Comparison of ENCODE assay signal across 8 cellular contexts in the genomic region with DNA sequence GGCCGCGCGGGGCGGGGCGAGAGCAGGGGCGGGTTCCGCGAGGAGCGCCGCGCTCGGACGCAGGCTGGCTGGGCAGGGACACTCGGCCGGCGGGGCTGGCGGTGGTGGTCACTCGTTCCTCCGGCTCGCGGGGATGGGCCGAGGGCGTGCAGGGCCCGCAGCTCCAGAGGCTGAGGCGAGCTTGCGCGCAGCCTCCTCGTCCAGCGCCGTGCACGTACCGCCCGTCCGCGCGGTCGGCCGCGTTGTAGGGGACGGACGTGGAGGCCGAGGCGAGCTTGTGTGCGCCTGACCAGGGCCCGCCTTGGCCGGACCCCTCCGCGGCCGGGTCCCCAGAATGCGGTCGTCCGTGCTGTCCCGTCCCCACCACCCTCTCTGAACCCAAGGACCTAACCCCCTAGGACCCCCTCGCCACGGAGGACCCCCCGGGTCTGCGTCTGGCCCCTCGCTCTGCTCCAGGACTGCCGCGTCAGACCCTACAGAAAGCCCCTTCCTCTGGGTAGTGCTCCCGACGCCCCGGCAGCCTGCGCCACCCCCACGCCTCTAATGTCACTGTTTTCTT. TPM values are rescaled to one million over a fixed set of nuclear protein-coding genes. Genes with fewer than 3 reads are reported as not detected.
DNase-seq lines count a peak whose midpoint lies in the region; ATAC-seq, FAIRE-seq and TF ChIP-seq lines count a peak whose summit lies in the region.

No MANE protein-coding gene starts in this region.

- no peaks in the 10 kb centered on the region for H3K27me3 Mint-ChIP-seq in chondrocyte (ENCODE audit: low read depth)

- peak overlapping the region; percentile 31 for H3K4me3 Mint-ChIP-seq in chondrocyte (ENCODE audit: unreplicated experiment)

- H3K27ac ChIP-seq in ACC112 (ENCODE audit: low read depth, low read length) (no peak overlapping the region), mucosa of rectum (ENCODE audit: low read depth in 2 of 2, low read length in 2 of 2) (peak overlapping the region; percentile 58 to 77)

- no peaks in the 10 kb centered on the region for H3K36me3 Mint-ChIP-seq in chondrocyte (ENCODE audit: low read depth)

- no peak for TF ChIP-seq CTCF in chondrocyte (IDR thresholded peaks at IDR 0.05)

- H3K4me1 ChIP-seq in ACC112 (ENCODE audit: control insufficient read depth, insufficient read depth, low read length, unreplicated experiment) (peaks cover 7% of the 10 kb centered on the region), mucosa of rectum (ENCODE audit: control insufficient read depth in 2 of 2, insufficient read depth in 2 of 2, low read length in 2 of 2) (peaks cover 8 to 11% of the 10 kb centered on the region in 2 donors)

- H3K9me3 Mint-ChIP-seq in chondrocyte (ENCODE audit: low read depth): no peaks in the 10 kb centered on the region

- no peaks in the 10 kb centered on the region for H3K9me3 ChIP-seq in mucosa of rectum (ENCODE audit: control insufficient read depth in 2 of 2, low read length in 2 of 2)

- peaks cover 5% of the 10 kb centered on the region; the same call in 1 of the 2 replicates for H3K27me3 ChIP-seq in ACC112 (ENCODE audit: insufficient read depth, low read length)
- H3K27me3 ChIP-seq in mucosa of rectum (ENCODE audit: control insufficient read depth in 2 of 2, insufficient read depth in 2 of 2, low read length in 2 of 2): no peaks in the 10 kb centered on the region

- ATAC-seq in HG02973 (IDR thresholded peaks at IDR 0.05; ENCODE audit: unreplicated experiment) (peak; percentile 16), HG03108 (IDR thresholded peaks at IDR 0.05; ENCODE audit: unreplicated experiment) (no peak), HG03159 (IDR thresholded peaks at IDR 0.05; ENCODE audit: unreplicated experiment) (no peak), HG03378 (IDR thresholded peaks at IDR 0.05; ENCODE audit: unreplicated experiment) (no peak)

- no peaks in the 10 kb centered on the region for H3K36me3 ChIP-seq in ACC112 (ENCODE audit: insufficient read depth, low read length)
- no peaks in the 10 kb centered on the region for H3K36me3 ChIP-seq in mucosa of rectum (ENCODE audit: control insufficient read depth in 2 of 2, insufficient read depth in 2 of 2, low read length in 2 of 2)

- DNase-seq in chondrocyte (ENCODE audit: low spot score) (no peak), RCC 7860 (ENCODE audit: low spot score) (no peak)

- H3K4me1 Mint-ChIP-seq in chondrocyte (ENCODE audit: low read depth): peaks cover 8% of the 10 kb centered on the region

- no peak overlapping the region for H2AFZ ChIP-seq in ACC112 (ENCODE audit: low read length, unreplicated experiment)

- H3K9ac ChIP-seq in mucosa of rectum (ENCODE audit: low read depth in 1 of 2, low read length in 2 of 2): peak overlapping the region in 1 of 2 donors; percentile 38

- FAIRE-seq in RCC 7860 (lab: Jason Lieb, UNC): no peak

- H3K79me2 ChIP-seq in ACC112 (ENCODE audit: control insufficient read depth, insufficient read depth, low read length, unreplicated experiment): no peaks in the 10 kb centered on the region

- no peak overlapping the region for H3K27ac Mint-ChIP-seq in chondrocyte (ENCODE audit: unreplicated experiment)

- H3K4me3 ChIP-seq in ACC112 (ENCODE audit: low read depth, low read length) (peak overlapping the region; percentile 74), mucosa of rectum (ENCODE audit: low read length in 2 of 2) (peak overlapping the region; percentile 54 to 76)

RNA-seq across cellular contexts. Expression of a gene that starts 0.6 kb away (rescaled TPM):
- 2.6 to 6.0 TPM (median 5.4 TPM) in 3 replicates for total RNA-seq in chondrocyte
